16 cellular contexts compared by ENCODE assay signal in genomic region chr10:26792780-26793495, GRCh38.
DNase-seq lines count a peak whose midpoint lies in the region; ATAC-seq and TF ChIP-seq lines count a peak whose summit lies in the region.
"Had no signal": no experiment of that assay in that cellular context is flagged by ENCODE, and none has a peak within 500 bp of the region (broad histone marks: within the 10 kb centered on the region; RNA-seq: fewer than 3 reads in every experiment).

No MANE protein-coding gene starts in this region.

- peaks cover 53% of the 10 kb centered on the region for H3K4me1 Mint-ChIP-seq in CD8-positive, alpha-beta T cell (ENCODE audit: low read depth)
- peaks cover 17 to 65% (median 57%) of the 10 kb centered on the region in 7 donors for H3K4me1 Mint-ChIP-seq in naive thymus-derived CD4-positive, alpha-beta T cell
- H3K4me1 Mint-ChIP-seq: nephron progenitor cell had no signal

- H3K27me3 Mint-ChIP-seq in CD8-positive, alpha-beta T cell (ENCODE audit: low read depth) = no peaks in the 10 kb centered on the region
- H3K27me3 Mint-ChIP-seq in naive thymus-derived CD4-positive, alpha-beta T cell = no peaks in the 10 kb centered on the region
- H3K27me3 Mint-ChIP-seq: activated naive CD8-positive, alpha-beta T cell treated with anti-CD3 and anti-CD28 coated beads, Interleukin-2, amount 50 U/mL, for 24 hours had no signal

- peaks cover 14% of the 10 kb centered on the region for H3K4me1 ChIP-seq in CD8-positive, alpha-beta T cell (ENCODE audit: insufficient read depth, low read length)
- H3K4me1 ChIP-seq in naive thymus-derived CD4-positive, alpha-beta T cell (ENCODE audit: control insufficient read depth in 2 of 2, insufficient read depth in 2 of 2, low read length in 2 of 2) = peaks cover under 1 to 10% of the 10 kb centered on the region in 2 donors
- peaks cover 0 to 34% (median 7%) of the 10 kb centered on the region in 3 donors for H3K4me1 ChIP-seq in esophagus squamous epithelium

- peaks cover 32% of the 10 kb centered on the region for H3K36me3 Mint-ChIP-seq in CD8-positive, alpha-beta T cell
- peaks cover 5 to 55% (median 40%) of the 10 kb centered on the region in 5 donors for H3K36me3 Mint-ChIP-seq in naive thymus-derived CD4-positive, alpha-beta T cell

- no peak for DNase-seq in CD8-positive, alpha-beta T cell
- peak; percentile 9 to 30 for DNase-seq in NCI-H446 (lab: John Stamatoyannopoulos, UW)
- no peak for DNase-seq in naive thymus-derived CD4-positive, alpha-beta T cell
- no peak for DNase-seq in GM13977 (ENCODE audit: low spot score)
- DNase-seq in kidney tubule cell (ENCODE audit: low spot score) = no peak
- DNase-seq in esophagus squamous epithelium (lab: John Stamatoyannopoulos, UW) = no peak
- DNase-seq: activated CD4-positive, alpha-beta T cell treated with anti-CD3 and anti-CD28 coated beads for 48 hours; activated naive CD8-positive, alpha-beta T cell treated with anti-CD3 and anti-CD28 coated beads, Interleukin-2, amount 50 U/mL, for 24 hours; activated T-cell treated with anti-CD3 and anti-CD28 coated beads for 4 hours; heart left ventricle; NCI-H2029; nephron progenitor cell; right cardiac atrium; tibial artery had no signal

- no peak overlapping the region for H3K4me3 Mint-ChIP-seq in CD8-positive, alpha-beta T cell
- peak overlapping the region in 2 of 10 donors; percentile 5 to 29 for H3K4me3 Mint-ChIP-seq in naive thymus-derived CD4-positive, alpha-beta T cell
- H3K4me3 Mint-ChIP-seq: activated naive CD8-positive, alpha-beta T cell treated with anti-CD3 and anti-CD28 coated beads, Interleukin-2, amount 50 U/mL, for 24 hours; nephron progenitor cell had no signal

- in situ Hi-C loops in GM13977 (cut with MboI; ENCODE audit: low pct_unique_long_range_greater_than_20kb, low sequenced_read_pairs, unreplicated experiment) = no loop called here

- peak overlapping the region; percentile 60 for H3K27ac Mint-ChIP-seq in CD8-positive, alpha-beta T cell
- peak overlapping the region in 5 of 9 donors; percentile 22 to 58 (median 41) for H3K27ac Mint-ChIP-seq in naive thymus-derived CD4-positive, alpha-beta T cell
- H3K27ac Mint-ChIP-seq: activated naive CD8-positive, alpha-beta T cell treated with anti-CD3 and anti-CD28 coated beads, Interleukin-2, amount 50 U/mL, for 24 hours; nephron progenitor cell had no signal

- no peaks in the 10 kb centered on the region for H3K36me3 ChIP-seq in CD8-positive, alpha-beta T cell (ENCODE audit: insufficient read depth, low read length)
- H3K36me3 ChIP-seq in naive thymus-derived CD4-positive, alpha-beta T cell (ENCODE audit: control insufficient read depth in 2 of 3, insufficient read depth in 3 of 3, low read length in 3 of 3) = no peaks in the 10 kb centered on the region
- H3K36me3 ChIP-seq in esophagus squamous epithelium = no peaks in the 10 kb centered on the region
- H3K36me3 ChIP-seq: heart left ventricle, tibial artery had no signal

- TF ChIP-seq CTCF in CD8-positive, alpha-beta T cell (IDR thresholded peaks at IDR 0.05) = no peak
- TF ChIP-seq CTCF in GM13977 (IDR thresholded peaks at IDR 0.05; ENCODE audit: extremely low read depth, insufficient read depth, missing control alignments) (no peak), esophagus squamous epithelium (IDR thresholded peaks at IDR 0.05) (no peak)

- H3K27me3 ChIP-seq in CD8-positive, alpha-beta T cell (ENCODE audit: insufficient read depth, low read length) = no peaks in the 10 kb centered on the region
- no peaks in the 10 kb centered on the region for H3K27me3 ChIP-seq in naive thymus-derived CD4-positive, alpha-beta T cell (ENCODE audit: control insufficient read depth in 2 of 2, insufficient read depth in 2 of 2, low read length in 2 of 2)
- no peaks in the 10 kb centered on the region for H3K27me3 ChIP-seq in esophagus squamous epithelium
- H3K27me3 ChIP-seq: heart left ventricle, tibial artery had no signal

- no peak overlapping the region for H3K27ac ChIP-seq in CD8-positive, alpha-beta T cell (ENCODE audit: low read depth, low read length)
- peak overlapping the region; percentile 67 for H3K27ac ChIP-seq in cingulate gyrus (ENCODE audit: low read depth, low read length)
- H3K27ac ChIP-seq in naive thymus-derived CD4-positive, alpha-beta T cell (ENCODE audit: low read depth, low read length) = no peak overlapping the region
- peak overlapping the region in 1 of 4 donors; percentile 3 for H3K27ac ChIP-seq in esophagus squamous epithelium
- H3K27ac ChIP-seq: tibial artery had no signal

- POLR2A ChIA-PET in CD8-positive, alpha-beta T cell (lab: Charles Lee) = interaction anchor here (1.2 kb wide), 1 partner anchor 12 kb away, joined by 4 read pairs; no protein-coding TSS in a partner anchor
- POLR2A ChIA-PET in naive thymus-derived CD4-positive, alpha-beta T cell (lab: Charles Lee) = no interaction called here

- intact Hi-C loops in CD8-positive, alpha-beta T cell (cut with DNase I, micrococcal nuclease) = no loop called here
- intact Hi-C loops in naive thymus-derived CD4-positive, alpha-beta T cell (cut with micrococcal nuclease) = no loop called here
- intact Hi-C loops in esophagus squamous epithelium (cut with DNase I) = no loop called here

- WGBS in esophagus squamous epithelium, 2 donors = 31 to 51% methylated on average over 2 of the region's 2 CpGs

- CTCF ChIA-PET in CD8-positive, alpha-beta T cell (lab: Charles Lee) = interaction anchor here (0.7 kb wide), 1 partner anchor 89 kb away, joined by 3 read pairs; no protein-coding TSS in a partner anchor
- CTCF ChIA-PET in naive thymus-derived CD4-positive, alpha-beta T cell (lab: Charles Lee) = no interaction called here

- ATAC-seq in CD8-positive, alpha-beta T cell = no peak
- no peak for ATAC-seq in naive thymus-derived CD4-positive, alpha-beta T cell
- ATAC-seq in GM21723 (IDR thresholded peaks at IDR 0.05; ENCODE audit: unreplicated experiment) = no peak
- ATAC-seq: activated naive CD8-positive, alpha-beta T cell treated with anti-CD3 and anti-CD28 coated beads, Interleukin-2, amount 50 U/mL, for 24 hours; heart left ventricle; right cardiac atrium had no signal

- no peak overlapping the region for H3K4me3 ChIP-seq in CD8-positive, alpha-beta T cell (ENCODE audit: low read depth, low read length)
- no peak overlapping the region for H3K4me3 ChIP-seq in naive thymus-derived CD4-positive, alpha-beta T cell (ENCODE audit: low read length)
- H3K4me3 ChIP-seq in esophagus squamous epithelium = no peak overlapping the region
- H3K4me3 ChIP-seq: heart left ventricle, tibial artery had no signal

- no peaks in the 10 kb centered on the region for H3K9me3 ChIP-seq in CD8-positive, alpha-beta T cell (ENCODE audit: low read length)
- H3K9me3 ChIP-seq in naive thymus-derived CD4-positive, alpha-beta T cell (ENCODE audit: control insufficient read depth in 2 of 3, low read length in 3 of 3) = peaks cover 0 to 4% (median 0%) of the 10 kb centered on the region in 3 experiments
- H3K9me3 ChIP-seq in esophagus squamous epithelium = peaks cover 0 to 3% (median 0%) of the 10 kb centered on the region in 3 donors

- H3K9me3 Mint-ChIP-seq in CD8-positive, alpha-beta T cell = peaks cover 7% of the 10 kb centered on the region
- H3K9me3 Mint-ChIP-seq in naive thymus-derived CD4-positive, alpha-beta T cell = peaks cover 0 to 18% (median 7%) of the 10 kb centered on the region in 11 donors

- no peak for TF ChIP-seq POLR2A in esophagus squamous epithelium (IDR thresholded peaks at IDR 0.05)

Comparison
In these comparisons a context has a peak if more than half of its experiments do, and no peak if none do; other contexts are left out.
1. DNase-seq: peak in NCI-H446 (2 of 2); none in CD8-positive, alpha-beta T cell (0 of 7), naive thymus-derived CD4-positive, alpha-beta T cell (0 of 9), GM13977 (single experiment), kidney tubule cell (single experiment) and esophagus squamous epithelium (single experiment).